ENCODE assay signal across 17 cellular contexts in the genomic region with DNA sequence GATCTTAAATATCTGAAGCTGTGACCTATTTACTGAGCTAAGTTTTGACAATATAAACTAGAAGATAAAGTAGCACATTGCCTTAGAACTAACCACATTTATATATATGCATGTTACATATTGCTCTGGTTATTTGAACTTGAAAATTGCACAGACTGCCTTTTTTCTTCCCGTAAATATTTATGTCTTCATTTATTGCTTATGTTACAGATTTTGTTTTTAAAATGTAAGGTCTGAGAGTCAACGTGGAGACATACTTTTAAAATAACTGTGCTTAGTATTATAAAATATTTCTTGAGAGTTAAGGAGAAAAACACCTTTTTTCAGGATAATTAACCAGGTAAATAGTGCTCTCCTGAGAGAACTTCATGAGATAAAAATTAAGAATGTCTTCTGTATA. TPM values are rescaled to one million over a fixed set of nuclear protein-coding genes. Genes with fewer than 3 reads are reported as not detected.
DNase-seq lines count a peak whose midpoint lies in the region; TF ChIP-seq lines count a peak whose summit lies in the region.
"Had no signal": no experiment of that assay in that cellular context is flagged by ENCODE, and none has a peak within 500 bp of the region (broad histone marks: within the 10 kb centered on the region; RNA-seq: fewer than 3 reads in every experiment).

No MANE protein-coding gene starts in this region.

- H3K4me2 ChIP-seq in Loucy (ENCODE audit: low read depth, low read length, poor library complexity, severe bottlenecking) (peak overlapping the region; percentile 76), MM.1S (ENCODE audit: low read depth, low read length) (no peak overlapping the region)
- H3K4me2 ChIP-seq: BLaER1 had no signal

- H3F3A ChIP-seq in Loucy (ENCODE audit: low read depth): no peaks in the 10 kb centered on the region
- peaks cover 14% of the 10 kb centered on the region for H3F3A ChIP-seq in MM.1S (ENCODE audit: insufficient read depth, low read length)

- no peaks in the 10 kb centered on the region for H3K36me3 ChIP-seq in Loucy (ENCODE audit: insufficient read depth, low read length)
- H3K36me3 ChIP-seq in SK-N-MC (ENCODE audit: insufficient read depth, low read length): no peaks in the 10 kb centered on the region; the same call in 1 of the 2 replicates
- no peaks in the 10 kb centered on the region for H3K36me3 ChIP-seq in MM.1S (replicated peaks; ENCODE audit: insufficient read depth, low read length)
- H3K36me3 ChIP-seq: BE2C, BLaER1 had no signal

- H3K27ac ChIP-seq in SK-N-MC (peak overlapping the region; percentile 44), MM.1S (ENCODE audit: low read length) (no peak overlapping the region)
- H3K27ac ChIP-seq: BLaER1, C4-2B had no signal

- H3K9ac ChIP-seq in Loucy (ENCODE audit: low read depth, low read length, poor library complexity, severe bottlenecking): no peak overlapping the region
- H3K9ac ChIP-seq in SK-N-MC (ENCODE audit: insufficient read length): no peak overlapping the region
- H3K9ac ChIP-seq in MM.1S (ENCODE audit: low read length): no peak overlapping the region
- H3K9ac ChIP-seq: BLaER1 had no signal

- no peaks in the 10 kb centered on the region for H3K9me2 ChIP-seq in Loucy (replicated peaks; ENCODE audit: low read depth, low read length)
- H3K9me2 ChIP-seq in MM.1S (replicated peaks; ENCODE audit: insufficient read depth, low read length): no peaks in the 10 kb centered on the region

- peaks cover 18% of the 10 kb centered on the region for H3K27me3 ChIP-seq in Loucy (ENCODE audit: insufficient read depth, low read length, poor library complexity, severe bottlenecking)
- no peaks in the 10 kb centered on the region for H3K27me3 ChIP-seq in MM.1S (replicated peaks; ENCODE audit: insufficient read depth, low read length)
- H3K27me3 ChIP-seq: BE2C, BLaER1 had no signal

- peaks cover 6% of the 10 kb centered on the region; the same call in 1 of the 2 replicates for H3K9me3 ChIP-seq in Loucy (ENCODE audit: insufficient read depth, low read depth, low read length)
- H3K9me3 ChIP-seq in SK-N-MC (ENCODE audit: low read depth, low read length): no peaks in the 10 kb centered on the region; the same call in 1 of the 2 replicates
- H3K9me3 ChIP-seq in MM.1S (replicated peaks; ENCODE audit: insufficient read depth, low read length): no peaks in the 10 kb centered on the region
- H3K9me3 ChIP-seq: BE2C had no signal

- peak overlapping the region; percentile 31 for H3K4me3 Mint-ChIP-seq in neural crest cell
- H3K4me3 Mint-ChIP-seq: CD4-positive, alpha-beta T cell; CD8-positive, alpha-beta T cell had no signal

- H3K36me3 Mint-ChIP-seq in neural crest cell (ENCODE audit: low read depth): peaks cover 14% of the 10 kb centered on the region

- H4K20me1 ChIP-seq in Loucy (ENCODE audit: insufficient read depth, low read length, poor library complexity, severe bottlenecking): no peaks in the 10 kb centered on the region
- H4K20me1 ChIP-seq in MM.1S (ENCODE audit: insufficient read depth, low read length): no peaks in the 10 kb centered on the region
- H4K20me1 ChIP-seq: BLaER1 had no signal

- peaks cover 12% of the 10 kb centered on the region for H3K9me3 Mint-ChIP-seq in neural crest cell

- TF ChIP-seq CTCF in Loucy (conservative IDR thresholded peaks at IDR 0.05; ENCODE audit: low read length): no peak
- no peak for TF ChIP-seq CTCF in neural crest cell (conservative IDR thresholded peaks at IDR 0.05)
- TF ChIP-seq CTCF in MM.1S (IDR thresholded peaks at IDR 0.05; ENCODE audit: low read length): no peak

- H3K4me3 ChIP-seq in Loucy (ENCODE audit: low read length, poor library complexity, severe bottlenecking) (no peak overlapping the region), SK-N-MC (no peak overlapping the region), MM.1S (ENCODE audit: low read length) (no peak overlapping the region)
- H3K4me3 ChIP-seq: BLaER1 had no signal

- H3K27me3 Mint-ChIP-seq in neural crest cell (ENCODE audit: low read depth): peaks cover 2% of the 10 kb centered on the region

- H2AFZ ChIP-seq in Loucy (ENCODE audit: low read length) (no peak overlapping the region), MM.1S (ENCODE audit: low read length) (no peak overlapping the region)

- DNase-seq in SK-N-MC (ENCODE audit: low read depth, low spot score) (no peak), neural crest cell (ENCODE audit: low read depth, low spot score) (no peak), T-helper 9 cell (no peak), NCI-H2107 (lab: John Stamatoyannopoulos, UW) (no peak), MM.1S (no peak)
- DNase-seq: 8988T; ACHN; BE2C; Caco-2; Calu3; CD4-positive, alpha-beta T cell; CD8-positive, alpha-beta T cell; DMS79 treated with DMSO at 0.1 percent for 48 hours; GF-D8 had no signal

- H3K79me2 ChIP-seq in Loucy (ENCODE audit: insufficient read depth, low read length): peaks cover 12% of the 10 kb centered on the region
- H3K79me2 ChIP-seq in MM.1S (ENCODE audit: low read length): peaks cover 74% of the 10 kb centered on the region

- H3K4me1 Mint-ChIP-seq in neural crest cell: peaks cover 25% of the 10 kb centered on the region

- no peak overlapping the region for H3K27ac Mint-ChIP-seq in neural crest cell (ENCODE audit: unreplicated experiment)
- H3K27ac Mint-ChIP-seq: CD4-positive, alpha-beta T cell; CD8-positive, alpha-beta T cell had no signal

- H3K4me1 ChIP-seq in Loucy (ENCODE audit: insufficient read depth, low read length, poor library complexity, severe bottlenecking): peaks cover 29% of the 10 kb centered on the region
- H3K4me1 ChIP-seq in MM.1S (ENCODE audit: low read length): peaks cover 14% of the 10 kb centered on the region

RNA-seq across cellular contexts. Expression of a gene that starts 3.1 kb away (rescaled TPM):
- total RNA-seq in neural crest cell: 16.7 and 19.2 TPM in 2 replicates

RNA-seq across cellular contexts. Expression of a gene that starts 38.5 kb away (rescaled TPM):
- 49.0 and 53.6 TPM in 2 replicates for total RNA-seq in neural crest cell
